ENCODE assay signal across 1 cellular context in the genomic region with DNA sequence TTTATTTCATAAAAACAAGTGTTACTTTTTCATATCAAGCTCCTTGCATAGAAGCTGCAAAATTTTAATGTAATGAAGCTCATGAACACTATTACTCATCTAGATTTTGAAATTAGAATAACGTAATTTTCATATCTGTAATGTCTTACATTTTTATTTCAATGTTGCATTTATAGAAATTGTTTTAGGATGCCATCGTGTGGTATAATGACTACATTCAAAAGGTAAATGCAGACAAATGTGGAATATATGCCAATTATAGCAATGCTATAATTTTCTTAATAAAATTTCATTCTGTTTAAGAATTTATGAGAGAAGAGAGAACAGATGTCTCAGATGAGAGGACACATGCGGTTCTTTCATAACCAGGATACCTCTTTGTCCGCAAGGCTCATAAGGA.
TF ChIP-seq lines count a peak whose summit lies in the region.

No MANE protein-coding gene starts in this region.

TF ChIP-seq in HCT116, 20 proteins besides CTCF, POLR2A, EP300 and RAD21 (continued from another document):
- TF ChIP-seq, protein P1, sequence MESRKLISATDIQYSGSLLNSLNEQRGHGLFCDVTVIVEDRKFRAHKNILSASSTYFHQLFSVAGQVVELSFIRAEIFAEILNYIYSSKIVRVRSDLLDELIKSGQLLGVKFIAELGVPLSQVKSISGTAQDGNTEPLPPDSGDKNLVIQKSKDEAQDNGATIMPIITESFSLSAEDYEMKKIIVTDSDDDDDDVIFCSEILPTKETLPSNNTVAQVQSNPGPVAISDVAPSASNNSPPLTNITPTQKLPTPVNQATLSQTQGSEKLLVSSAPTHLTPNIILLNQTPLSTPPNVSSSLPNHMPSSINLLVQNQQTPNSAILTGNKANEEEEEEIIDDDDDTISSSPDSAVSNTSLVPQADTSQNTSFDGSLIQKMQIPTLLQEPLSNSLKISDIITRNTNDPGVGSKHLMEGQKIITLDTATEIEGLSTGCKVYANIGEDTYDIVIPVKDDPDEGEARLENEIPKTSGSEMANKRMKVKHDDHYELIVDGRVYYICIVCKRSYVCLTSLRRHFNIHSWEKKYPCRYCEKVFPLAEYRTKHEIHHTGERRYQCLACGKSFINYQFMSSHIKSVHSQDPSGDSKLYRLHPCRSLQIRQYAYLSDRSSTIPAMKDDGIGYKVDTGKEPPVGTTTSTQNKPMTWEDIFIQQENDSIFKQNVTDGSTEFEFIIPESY (IDR thresholded peaks at IDR 0.05; ENCODE audit: extremely low read depth, insufficient replicate concordance, low read length), result no peak
- TF ChIP-seq CBX3 (IDR thresholded peaks at IDR 0.05; ENCODE audit: low read depth), result no peak
- no peak for TF ChIP-seq REST (IDR thresholded peaks at IDR 0.05; ENCODE audit: low read depth)
- no peak for TF ChIP-seq JUND (IDR thresholded peaks at IDR 0.05)
